ENCODE assay signal across 23 cellular contexts in genomic region chr3:12148183-12148940, GRCh38. TPM values are rescaled to one million over a fixed set of nuclear protein-coding genes. Genes with fewer than 3 reads are reported as not detected.
DNase-seq lines count a peak whose midpoint lies in the region; ATAC-seq and TF ChIP-seq lines count a peak whose summit lies in the region.
"Had no signal": no experiment of that assay in that cellular context is flagged by ENCODE, and none has a peak within 500 bp of the region (broad histone marks: within the 10 kb centered on the region; RNA-seq: fewer than 3 reads in every experiment).

No MANE protein-coding gene starts in this region.

- H3K4me1 ChIP-seq in psoas muscle = peaks cover 29% of the 10 kb centered on the region

- ATAC-seq in Right ventricle myocardium superior (ENCODE audit: poor library complexity) = peak; percentile 27
- ATAC-seq in psoas muscle = peak in 1 of 4 donors; percentile 11
- ATAC-seq in HG02571 (IDR thresholded peaks at IDR 0.05; ENCODE audit: unreplicated experiment) = no peak
- ATAC-seq in activated CD8-positive, alpha-beta T cell treated with anti-CD3 and anti-CD28 coated beads for 36 hours = no peak
- ATAC-seq: activated CD4-positive, alpha-beta T cell treated with anti-CD3 and anti-CD28 coated beads for 36 hours; stimulated activated memory B cell treated with anti-CD40 and anti-IgM and Interleukin-4, amounts not matched to agents 10 μg/mL and 1 μg/mL and 100 μg/mL, for 72 hours had no signal

- H3K4me3 Mint-ChIP-seq in activated CD4-positive, alpha-beta T cell treated with anti-CD3 and anti-CD28 coated beads, Interleukin-2, amount 10 ng/mL, durations not matched to agents 7 days and 5 days = no peak overlapping the region
- H3K4me3 Mint-ChIP-seq in activated CD8-positive, alpha-beta T cell treated with anti-CD3 and anti-CD28 coated beads for 36 hours = no peak overlapping the region
- H3K4me3 Mint-ChIP-seq: activated CD4-positive, alpha-beta T cell treated with anti-CD3 and anti-CD28 coated beads for 36 hours; CD8-positive, alpha-beta memory T cell; central memory CD8-positive, alpha-beta T cell; stimulated activated memory B cell treated with anti-CD40 and anti-IgM and Interleukin-4, amounts not matched to agents 10 μg/mL and 1 μg/mL and 100 μg/mL, for 72 hours had no signal

- no peaks in the 10 kb centered on the region for H3K4me1 Mint-ChIP-seq in activated CD4-positive, alpha-beta T cell treated with anti-CD3 and anti-CD28 coated beads, Interleukin-2, amount 10 ng/mL, durations not matched to agents 7 days and 5 days
- no peaks in the 10 kb centered on the region for H3K4me1 Mint-ChIP-seq in activated CD8-positive, alpha-beta T cell treated with anti-CD3 and anti-CD28 coated beads for 36 hours (ENCODE audit: low read depth)
- H3K4me1 Mint-ChIP-seq: activated CD4-positive, alpha-beta T cell treated with anti-CD3 and anti-CD28 coated beads for 36 hours; CD8-positive, alpha-beta memory T cell; central memory CD8-positive, alpha-beta T cell; stimulated activated memory B cell treated with anti-CD40 and anti-IgM and Interleukin-4, amounts not matched to agents 10 μg/mL and 1 μg/mL and 100 μg/mL, for 72 hours had no signal

- no peak overlapping the region for H3K27ac Mint-ChIP-seq in activated CD4-positive, alpha-beta T cell treated with anti-CD3 and anti-CD28 coated beads, Interleukin-2, amount 10 ng/mL, durations not matched to agents 7 days and 5 days
- H3K27ac Mint-ChIP-seq in activated CD8-positive, alpha-beta T cell treated with anti-CD3 and anti-CD28 coated beads for 36 hours = no peak overlapping the region
- H3K27ac Mint-ChIP-seq: activated CD4-positive, alpha-beta T cell treated with anti-CD3 and anti-CD28 coated beads for 36 hours; CD8-positive, alpha-beta memory T cell; stimulated activated memory B cell treated with anti-CD40 and anti-IgM and Interleukin-4, amounts not matched to agents 10 μg/mL and 1 μg/mL and 100 μg/mL, for 72 hours had no signal

- H3K4me3 ChIP-seq in cardiac fibroblast (replicated peaks in 1 of 2; ENCODE audit: low read depth in 2 of 2, low read length in 2 of 2) (no peak overlapping the region), psoas muscle (no peak overlapping the region)
- H3K4me3 ChIP-seq: thyroid gland had no signal

- TF ChIP-seq CTCF in cardiac fibroblast (IDR thresholded peaks at IDR 0.05; ENCODE audit: low read depth, low read length) (no peak), psoas muscle (IDR thresholded peaks at IDR 0.05) (no peak)
- no peak for TF ChIP-seq CTCF in activated CD8-positive, alpha-beta T cell treated with anti-CD3 and anti-CD28 coated beads for 36 hours (IDR thresholded peaks at IDR 0.05)

- intact Hi-C loops in Right ventricle myocardium superior (cut with DNase I) = loop anchor here (10.0 kb wide), 1 partner anchor 136 kb away; the partner anchor contains the start of gene PPARG
- intact Hi-C loops in psoas muscle (cut with DNase I) = no loop called here
- intact Hi-C loops in activated CD8-positive, alpha-beta T cell treated with anti-CD3 and anti-CD28 coated beads for 36 hours (cut with micrococcal nuclease) = no loop called here

- DNase-seq in MV-4-11 (lab: John Stamatoyannopoulos, UW) (peak; percentile 72), cardiac fibroblast (ENCODE audit: low read depth in 2 of 2) (peak; percentile 78 to 82), Right ventricle myocardium superior (peak; percentile 65), psoas muscle (peak; percentile 30 to 68), NCI-H774 (lab: John Stamatoyannopoulos, UW) (no peak)
- no peak for DNase-seq in activated CD4-positive, alpha-beta T cell treated with anti-CD3 and anti-CD28 coated beads, Interleukin-2, amount 10 ng/mL, durations not matched to agents 7 days and 5 days
- no peak for DNase-seq in activated CD8-positive, alpha-beta T cell treated with anti-CD3 and anti-CD28 coated beads for 36 hours
- DNase-seq: activated CD4-positive, alpha-beta T cell treated with anti-CD3 and anti-CD28 coated beads for 36 hours; activated CD8-positive, alpha-beta memory T cell treated with anti-CD3 and anti-CD28 coated beads, Interleukin-2, amount 50 U/mL, for 48 hours; activated gamma-delta T cell; CD8-positive, alpha-beta memory T cell; DMS79; foreskin melanocyte; IMR-90; kidney glomerular epithelial cell; NCI-H1930; NK-92 treated with Interleukin-12 subunit alpha and Interleukin-12 subunit beta, amount 100 ng/mL, for 24 hours; retina; thyroid gland had no signal

- no peaks in the 10 kb centered on the region for H3K9me3 ChIP-seq in psoas muscle
- H3K9me3 ChIP-seq: neutrophil, thyroid gland had no signal

- no peaks in the 10 kb centered on the region for H3K27me3 ChIP-seq in psoas muscle (ENCODE audit: insufficient read depth in 3 of 3, low read length in 2 of 3)
- H3K27me3 ChIP-seq: thyroid gland had no signal

- CTCF ChIA-PET in activated CD4-positive, alpha-beta T cell treated with anti-CD3 and anti-CD28 coated beads, Interleukin-2, amount 10 ng/mL, durations not matched to agents 7 days and 5 days (lab: Charles Lee) = no interaction called here
- CTCF ChIA-PET in activated CD8-positive, alpha-beta T cell treated with anti-CD3 and anti-CD28 coated beads for 36 hours (lab: Charles Lee) = interaction anchor here (1.4 kb wide), 1 partner anchor 10 kb away, joined by 5 read pairs; no protein-coding TSS in a partner anchor

- H3K27me3 Mint-ChIP-seq in activated CD4-positive, alpha-beta T cell treated with anti-CD3 and anti-CD28 coated beads, Interleukin-2, amount 10 ng/mL, durations not matched to agents 7 days and 5 days = no peaks in the 10 kb centered on the region
- peaks cover 7% of the 10 kb centered on the region for H3K27me3 Mint-ChIP-seq in activated CD8-positive, alpha-beta T cell treated with anti-CD3 and anti-CD28 coated beads for 36 hours

- peaks cover 0 to 6% of the 10 kb centered on the region in 2 donors for H3K36me3 ChIP-seq in psoas muscle (ENCODE audit: insufficient read depth in 1 of 2, low read depth in 1 of 2)
- H3K36me3 ChIP-seq: neutrophil, thyroid gland had no signal

- 47 to 52% (median 51%) methylated on average over 4 of the region's 4 CpGs for WGBS in psoas muscle, 3 donors

- H3K27ac ChIP-seq in psoas muscle = no peak overlapping the region
- H3K27ac ChIP-seq: neutrophil, thyroid gland had no signal

- no peaks in the 10 kb centered on the region for H3K9me3 Mint-ChIP-seq in activated CD4-positive, alpha-beta T cell treated with anti-CD3 and anti-CD28 coated beads, Interleukin-2, amount 10 ng/mL, durations not matched to agents 7 days and 5 days
- H3K9me3 Mint-ChIP-seq in activated CD8-positive, alpha-beta T cell treated with anti-CD3 and anti-CD28 coated beads for 36 hours = no peaks in the 10 kb centered on the region
- H3K9me3 Mint-ChIP-seq: CD8-positive, alpha-beta memory T cell; central memory CD8-positive, alpha-beta T cell; stimulated activated memory B cell treated with anti-CD40 and anti-IgM and Interleukin-4, amounts not matched to agents 10 μg/mL and 1 μg/mL and 100 μg/mL, for 72 hours had no signal

- H3K36me3 Mint-ChIP-seq in activated CD4-positive, alpha-beta T cell treated with anti-CD3 and anti-CD28 coated beads, Interleukin-2, amount 10 ng/mL, durations not matched to agents 7 days and 5 days (ENCODE audit: low read depth) = no peaks in the 10 kb centered on the region
- no peaks in the 10 kb centered on the region for H3K36me3 Mint-ChIP-seq in activated CD8-positive, alpha-beta T cell treated with anti-CD3 and anti-CD28 coated beads for 36 hours (ENCODE audit: low read depth)
- H3K36me3 Mint-ChIP-seq: CD8-positive, alpha-beta memory T cell; stimulated activated memory B cell treated with anti-CD40 and anti-IgM and Interleukin-4, amounts not matched to agents 10 μg/mL and 1 μg/mL and 100 μg/mL, for 72 hours had no signal

- POLR2A ChIA-PET in activated CD4-positive, alpha-beta T cell treated with anti-CD3 and anti-CD28 coated beads, Interleukin-2, amount 10 ng/mL, durations not matched to agents 7 days and 5 days (lab: Charles Lee) = no interaction called here
- POLR2A ChIA-PET in activated CD8-positive, alpha-beta T cell treated with anti-CD3 and anti-CD28 coated beads for 36 hours (lab: Charles Lee) = interaction anchor here (0.9 kb wide), 1 partner anchor 332 kb away, joined by 3 read pairs; no protein-coding TSS in a partner anchor

RNA-seq across cellular contexts. Expression of gene TIMP4, which starts 10.3 kb away (rescaled TPM):
- total RNA-seq in Right ventricle myocardium superior (17.4 TPM), psoas muscle (10 to 100 TPM in 3 of 4 donors, 1 to 10 TPM in 1; 1.3 to 24.1 (median 19.5) TPM)
- 10 to 100 TPM; 15.7 to 19.8 (median 17.5) TPM for polyA plus RNA-seq in psoas muscle
- total RNA-seq in activated CD4-positive, alpha-beta T cell treated with anti-CD3 and anti-CD28 coated beads, Interleukin-2, amount 10 ng/mL, durations not matched to agents 7 days and 5 days = not detected
- total RNA-seq in activated CD8-positive, alpha-beta T cell treated with anti-CD3 and anti-CD28 coated beads for 36 hours = not detected
- total RNA-seq: CD8-positive, alpha-beta memory T cell had no signal
- polyA plus RNA-seq: CD8-positive, alpha-beta memory T cell had no signal

Comparison
In these comparisons a context has a peak if more than half of its experiments do, and no peak if none do; other contexts are left out.
1. DNase-seq: peak in MV-4-11 (single experiment), cardiac fibroblast (2 of 2), Right ventricle myocardium superior (single experiment) and psoas muscle (2 of 2); none in activated CD4-positive, alpha-beta T cell treated with anti-CD3 and anti-CD28 coated beads, Interleukin-2, amount 10 ng/mL, durations not matched to agents 7 days and 5 days (single experiment), NCI-H774 (single experiment) and activated CD8-positive, alpha-beta T cell treated with anti-CD3 and anti-CD28 coated beads for 36 hours (single experiment).